15 cellular contexts compared by ENCODE assay signal in the genomic region with DNA sequence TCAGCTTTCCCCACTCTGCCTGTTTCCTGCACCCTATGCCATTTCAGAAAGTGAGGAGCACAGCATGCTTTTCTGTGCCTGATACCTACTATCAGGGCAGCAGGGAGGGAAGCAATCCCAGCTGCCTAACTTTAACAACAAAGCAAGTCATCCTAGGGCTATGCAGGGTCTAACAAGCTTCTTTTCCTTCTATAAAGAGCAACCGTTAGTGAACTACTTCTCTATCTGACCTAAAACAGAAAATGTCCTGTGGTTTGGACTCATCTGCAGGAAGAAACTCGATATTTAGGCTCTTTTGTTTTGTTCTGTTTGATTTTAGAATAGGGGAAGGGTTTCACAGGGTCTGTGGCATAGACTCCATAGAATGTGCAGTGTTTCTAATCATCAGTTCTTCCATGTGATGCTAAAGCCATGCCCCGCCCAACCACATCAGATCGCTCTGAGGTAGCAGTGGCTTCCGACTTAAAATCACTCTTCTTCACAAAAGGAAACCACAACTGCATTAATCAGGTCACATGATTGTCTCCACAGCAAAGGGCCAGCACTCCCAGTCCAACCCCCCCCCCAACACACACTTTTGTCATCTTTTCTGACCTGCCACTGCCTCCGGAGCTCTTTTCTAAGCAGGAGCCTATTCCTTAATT.
DNase-seq lines count a peak whose midpoint lies in the region; ATAC-seq and TF ChIP-seq lines count a peak whose summit lies in the region.
"Had no signal": no experiment of that assay in that cellular context is flagged by ENCODE, and none has a peak within 500 bp of the region (broad histone marks: within the 10 kb centered on the region; RNA-seq: fewer than 3 reads in every experiment).

No MANE protein-coding gene starts in this region.

- no peak overlapping the region for H3K4me3 Mint-ChIP-seq in activated CD4-positive, alpha-beta T cell treated with anti-CD3 and anti-CD28 coated beads for 36 hours
- H3K4me3 Mint-ChIP-seq in neural crest cell = no peak overlapping the region
- H3K4me3 Mint-ChIP-seq: IgD-negative memory B cell, nephron had no signal

- H3K27ac ChIP-seq in thyroid gland = no peak overlapping the region
- no peak overlapping the region for H3K27ac ChIP-seq in psoas muscle
- H3K27ac ChIP-seq: colonic mucosa, VCaP had no signal

- no peak overlapping the region for H3K27ac Mint-ChIP-seq in activated CD4-positive, alpha-beta T cell treated with anti-CD3 and anti-CD28 coated beads for 36 hours
- H3K27ac Mint-ChIP-seq in neural crest cell (ENCODE audit: unreplicated experiment) = peak overlapping the region; percentile 16
- H3K27ac Mint-ChIP-seq: IgD-negative memory B cell, nephron had no signal

- H3K4me1 ChIP-seq in thyroid gland (no peaks in the 10 kb centered on the region), psoas muscle (no peaks in the 10 kb centered on the region)
- H3K4me1 ChIP-seq: colonic mucosa had no signal

- no peaks in the 10 kb centered on the region for H3K9me3 Mint-ChIP-seq in activated CD4-positive, alpha-beta T cell treated with anti-CD3 and anti-CD28 coated beads for 36 hours (ENCODE audit: low read depth)
- H3K9me3 Mint-ChIP-seq in neural crest cell = no peaks in the 10 kb centered on the region
- H3K9me3 Mint-ChIP-seq: nephron had no signal

- H3K9me3 ChIP-seq in thyroid gland (no peaks in the 10 kb centered on the region), psoas muscle (no peaks in the 10 kb centered on the region)
- H3K9me3 ChIP-seq: colonic mucosa had no signal

- H3K4me1 Mint-ChIP-seq in activated CD4-positive, alpha-beta T cell treated with anti-CD3 and anti-CD28 coated beads for 36 hours = peaks cover 11% of the 10 kb centered on the region
- peaks cover 8% of the 10 kb centered on the region for H3K4me1 Mint-ChIP-seq in neural crest cell
- H3K4me1 Mint-ChIP-seq: nephron had no signal

- peaks cover 52% of the 10 kb centered on the region for H3K27me3 Mint-ChIP-seq in activated CD4-positive, alpha-beta T cell treated with anti-CD3 and anti-CD28 coated beads for 36 hours
- H3K27me3 Mint-ChIP-seq in neural crest cell (ENCODE audit: low read depth) = no peaks in the 10 kb centered on the region

- intact Hi-C loops in activated CD4-positive, alpha-beta T cell treated with anti-CD3 and anti-CD28 coated beads for 36 hours (cut with DNase I, micrococcal nuclease) = no loop called here
- intact Hi-C loops in thyroid gland (cut with DNase I) (no loop called here), psoas muscle (cut with DNase I) (no loop called here)

- POLR2A ChIA-PET in activated CD4-positive, alpha-beta T cell treated with anti-CD3 and anti-CD28 coated beads for 36 hours (lab: Charles Lee) = no interaction called here

- H3K27me3 ChIP-seq in thyroid gland (no peaks in the 10 kb centered on the region), psoas muscle (ENCODE audit: insufficient read depth in 3 of 3, low read length in 2 of 3) (no peaks in the 10 kb centered on the region)
- H3K27me3 ChIP-seq: colonic mucosa had no signal

- no peaks in the 10 kb centered on the region for H3K36me3 Mint-ChIP-seq in activated CD4-positive, alpha-beta T cell treated with anti-CD3 and anti-CD28 coated beads for 36 hours (ENCODE audit: low read depth)
- no peaks in the 10 kb centered on the region for H3K36me3 Mint-ChIP-seq in neural crest cell (ENCODE audit: low read depth)
- H3K36me3 Mint-ChIP-seq: IgD-negative memory B cell had no signal

- peak; percentile 39 for ATAC-seq in activated CD4-positive, alpha-beta T cell treated with anti-CD3 and anti-CD28 coated beads for 36 hours
- ATAC-seq in HG02642 (IDR thresholded peaks at IDR 0.05; ENCODE audit: poor library complexity, unreplicated experiment) (peak; percentile 61), psoas muscle (no peak)

- no peak for TF ChIP-seq CTCF in neural crest cell (conservative IDR thresholded peaks at IDR 0.05)
- no peak for TF ChIP-seq CTCF in thyroid gland (IDR thresholded peaks at IDR 0.05)
- TF ChIP-seq CTCF in psoas muscle (IDR thresholded peaks at IDR 0.05) = no peak

- no peak overlapping the region for H3K4me3 ChIP-seq in thyroid gland (replicated peaks in 1 of 3)
- H3K4me3 ChIP-seq in psoas muscle = no peak overlapping the region
- H3K4me3 ChIP-seq: colonic mucosa had no signal

- DNase-seq in activated CD4-positive, alpha-beta T cell treated with anti-CD3 and anti-CD28 coated beads for 36 hours = peak; percentile 14
- DNase-seq in activated CD4-positive, alpha-beta T cell treated with anti-CD3 and anti-CD28 coated beads, Interleukin-2, amount 50 U/mL, for 48 hours = no peak
- peak; percentile 33 for DNase-seq in NOMO-1 treated with dmso at 0.1 percent for 144 hours (lab: John Stamatoyannopoulos, UW; ENCODE audit: unreplicated experiment)
- no peak for DNase-seq in neural crest cell (ENCODE audit: low read depth, low spot score)
- no peak for DNase-seq in thyroid gland
- no peak for DNase-seq in psoas muscle
- no peak for DNase-seq in activated T-cell treated with anti-CD3 and anti-CD28 coated beads, Interleukin-2, amount 50 U/mL, for 1 hour
- DNase-seq: activated effector memory CD4-positive, alpha-beta T cell treated with Interleukin-2 at 50 U/mL for 16 hours; colonic mucosa; kidney glomerular epithelial cell; NCI-H2171 had no signal

- H3K36me3 ChIP-seq in thyroid gland (no peaks in the 10 kb centered on the region), psoas muscle (ENCODE audit: insufficient read depth in 1 of 2, low read depth in 1 of 2) (peaks cover 0 to 8% of the 10 kb centered on the region in 2 donors)
- H3K36me3 ChIP-seq: colonic mucosa had no signal

- no peak for TF ChIP-seq POLR2A in thyroid gland (IDR thresholded peaks at IDR 0.05)

- WGBS in thyroid gland, 2 donors = 53 to 57% methylated on average over 6 of the region's 6 CpGs
- 51 to 64% (median 60%) methylated on average over 6 of the region's 6 CpGs for WGBS in psoas muscle, 3 donors

- CTCF ChIA-PET in activated CD4-positive, alpha-beta T cell treated with anti-CD3 and anti-CD28 coated beads for 36 hours (lab: Charles Lee) = interaction anchor here (1.0 kb wide), 1 partner anchor 36 kb away, joined by 3 read pairs; no protein-coding TSS in a partner anchor

Comparison
In these comparisons a context has a peak if more than half of its experiments do, and no peak if none do; other contexts are left out.
1. DNase-seq: peak in activated CD4-positive, alpha-beta T cell treated with anti-CD3 and anti-CD28 coated beads for 36 hours (single experiment) and NOMO-1 treated with dmso at 0.1 percent for 144 hours (single experiment); none in activated CD4-positive, alpha-beta T cell treated with anti-CD3 and anti-CD28 coated beads, Interleukin-2, amount 50 U/mL, for 48 hours (0 of 2), neural crest cell (single experiment), thyroid gland (0 of 2), psoas muscle (0 of 2) and activated T-cell treated with anti-CD3 and anti-CD28 coated beads, Interleukin-2, amount 50 U/mL, for 1 hour (single experiment).
2. ATAC-seq: peak in activated CD4-positive, alpha-beta T cell treated with anti-CD3 and anti-CD28 coated beads for 36 hours (single experiment) and HG02642 (single experiment); none in psoas muscle (0 of 4).